8 cellular contexts compared by ENCODE assay signal in genomic region chr5:57979671-57980070, GRCh38.
"Had no signal": no experiment of that assay in that cellular context is flagged by ENCODE, and none has a peak within 500 bp of the region (broad histone marks: within the 10 kb centered on the region; RNA-seq: fewer than 3 reads in every experiment).

No MANE protein-coding gene starts in this region.

- ATAC-seq: GM23338, HCT116 had no signal

- DNase-seq: GM23248, GOT3, H7, H9, HCEC 1CT, HFFc6 had no signal
